ENCODE assay signal across 9 cellular contexts in genomic region chr6:43436577-43437282, GRCh38. TPM values are rescaled to one million over a fixed set of nuclear protein-coding genes. Genes with fewer than 3 reads are reported as not detected.
DNase-seq lines count a peak whose midpoint lies in the region; TF ChIP-seq lines count a peak whose summit lies in the region.
"Had no signal": no experiment of that assay in that cellular context is flagged by ENCODE, and none has a peak within 500 bp of the region (broad histone marks: within the 10 kb centered on the region; RNA-seq: fewer than 3 reads in every experiment).

No MANE protein-coding gene starts in this region.

- no peak for TF ChIP-seq EP300 in transverse colon (IDR thresholded peaks at IDR 0.05; ENCODE audit: low read depth)

- TF ChIP-seq POLR2A in transverse colon (IDR thresholded peaks at IDR 0.05) = no peak

- in situ Hi-C loops in transverse colon (cut with MboI; ENCODE audit: low pct_ligation_motif_present in 1 of 4, low pct_unique_long_range_greater_than_20kb in 1 of 4, low sequenced_read_pairs in 3 of 4) = no loop called here

- H3K4me3 Mint-ChIP-seq in brain = peak overlapping the region in 2 of 5 experiments; percentile 39 to 64

- no peaks in the 10 kb centered on the region for H3K9me3 ChIP-seq in transverse colon

- H3K4me1 Mint-ChIP-seq in brain = peaks cover 21% of the 10 kb centered on the region

- H3K27me3 Mint-ChIP-seq in brain = no peaks in the 10 kb centered on the region

- no peaks in the 10 kb centered on the region for H3K27me3 ChIP-seq in transverse colon

- H3K36me3 ChIP-seq in transverse colon = peaks cover 0 to 5% (median 2%) of the 10 kb centered on the region in 4 donors

- DNase-seq in NCI-H146 (lab: John Stamatoyannopoulos, UW) (peak; percentile 20), NCI-H146 treated with DMSO at 0.1 percent for 48 hours (lab: John Stamatoyannopoulos, UW; ENCODE audit: unreplicated experiment) (no peak), left kidney (ENCODE audit: low read depth, low spot score) (peak; percentile 79), transverse colon (no peak), midbrain (lab: John Stamatoyannopoulos, UW) (no peak), NCI-H526 treated with DMSO at 0.1 percent for 48 hours (lab: John Stamatoyannopoulos, UW) (no peak), NCI-H2227 treated with DMSO at 0.1 percent for 48 hours (lab: John Stamatoyannopoulos, UW) (no peak)

- peak overlapping the region; percentile 47 to 69 (median 61) for H3K27ac ChIP-seq in transverse colon
- H3K27ac ChIP-seq: 22Rv1 had no signal

- H3K36me3 Mint-ChIP-seq in brain = peaks cover 12% of the 10 kb centered on the region

- no peak for TF ChIP-seq CTCF in brain (conservative IDR thresholded peaks at IDR 0.05)
- no peak for TF ChIP-seq CTCF in transverse colon (IDR thresholded peaks at IDR 0.05)

- intact Hi-C loops in transverse colon (cut with DNase I; ENCODE audit: low total_unique reads) = no loop called here

- peaks cover 9 to 19% (median 15%) of the 10 kb centered on the region in 4 donors for H3K4me1 ChIP-seq in transverse colon

- H3K9me3 Mint-ChIP-seq in brain = no peaks in the 10 kb centered on the region

- H3K27ac Mint-ChIP-seq in brain = peak overlapping the region in 4 of 5 experiments; percentile 34 to 89 (median 75)

- WGBS in transverse colon (ENCODE audit: low coverage in 1 of 2), 2 donors = 35 to 37% methylated on average over 3 to 5 of the region's 5 CpGs

- H3K4me3 ChIP-seq in transverse colon = no peak overlapping the region

RNA-seq across cellular contexts. Expression of gene ABCC10, which starts 9.4 kb away (rescaled TPM):
- 11.3 TPM for polyA plus RNA-seq in brain (ENCODE audit: insufficient read depth, low read depth, low replicate concordance)
- 10 to 100 TPM; 28.0 to 56.9 (median 33.7) TPM for total RNA-seq in transverse colon

RNA-seq across cellular contexts. Expression of gene DLK2, which starts 18.6 kb away (rescaled TPM):
- polyA plus RNA-seq in brain (ENCODE audit: insufficient read depth, low read depth, low replicate concordance) = 1.9 TPM
- total RNA-seq in transverse colon = 1 to 10 TPM in 1 of 4 donors, under 1 TPM in 1, not detected in 2; 0.95 to 1.1 TPM

RNA-seq across cellular contexts. Expression of gene TJAP1, which starts 40.6 kb away (rescaled TPM):
- 29.1 TPM for polyA plus RNA-seq in brain (ENCODE audit: insufficient read depth, low read depth, low replicate concordance)
- total RNA-seq in transverse colon = 10 to 100 TPM; 10.9 to 22.4 (median 17.9) TPM

Comparison
In these comparisons a context has a peak if more than half of its experiments do, and no peak if none do; other contexts are left out.
1. DNase-seq: peak in NCI-H146 (single experiment) and left kidney (single experiment); none in NCI-H146 treated with DMSO at 0.1 percent for 48 hours (single experiment), transverse colon (single experiment), midbrain (single experiment), NCI-H526 treated with DMSO at 0.1 percent for 48 hours (single experiment) and NCI-H2227 treated with DMSO at 0.1 percent for 48 hours (single experiment).